ENCODE assay signal across 9 cellular contexts in the genomic region with DNA sequence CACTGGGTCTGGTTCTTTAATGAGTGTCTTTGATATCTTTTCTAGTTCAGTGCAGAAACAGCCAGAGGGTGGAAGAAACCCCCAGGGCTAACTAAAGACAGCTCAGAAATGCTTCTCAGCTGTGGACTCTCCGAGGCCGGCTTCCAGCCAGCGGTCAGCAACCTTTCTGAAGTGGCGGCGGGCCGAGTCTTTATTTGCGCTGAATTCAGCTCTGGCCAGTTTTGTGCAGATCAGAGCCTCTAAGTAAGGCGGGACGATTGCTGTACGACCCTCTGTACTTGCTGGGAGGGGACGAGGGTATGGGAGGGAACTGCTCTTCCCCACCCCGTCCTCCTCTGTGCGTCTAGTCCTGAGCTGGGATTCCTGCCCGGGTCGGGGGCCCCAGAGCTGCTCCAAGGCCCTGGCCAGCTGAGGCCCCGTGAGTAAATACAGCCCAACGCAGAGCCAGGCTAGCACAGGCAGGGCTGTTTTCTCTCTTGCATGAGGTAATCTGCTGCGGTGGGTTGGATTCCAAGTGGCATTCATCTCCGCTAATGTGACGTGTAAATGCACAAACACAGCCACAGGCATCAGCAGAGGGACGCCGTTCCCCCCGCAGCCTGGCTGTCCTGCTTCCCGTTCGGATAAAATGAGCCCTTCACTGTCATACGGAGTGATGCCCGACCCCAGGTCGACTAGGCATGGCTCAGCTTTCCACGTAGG.
A peak's percentile ranks its signal among the peaks of the same experiment; 100 is the strongest.
DNase-seq lines count a peak whose midpoint lies in the region; ATAC-seq and TF ChIP-seq lines count a peak whose summit lies in the region.
"Had no signal": no experiment of that assay in that cellular context is flagged by ENCODE, and none has a peak within 500 bp of the region (broad histone marks: within the 10 kb centered on the region; RNA-seq: fewer than 3 reads in every experiment).

No MANE protein-coding gene starts in this region.

- no peaks in the 10 kb centered on the region for H3K27me3 ChIP-seq in fibroblast of lung (ENCODE audit: control insufficient read depth, insufficient read depth, low read length)

- peak overlapping the region in 2 of 4 experiments; percentile 30 to 38 for H3K4me3 ChIP-seq in fibroblast of lung (replicated peaks in 1 of 4; ENCODE audit: control extremely low read depth in 1 of 4, insufficient read depth in 1 of 4, low read depth in 3 of 4, low read length in 4 of 4)
- H3K4me3 ChIP-seq in urinary bladder (ENCODE audit: low read depth, low read length), result no peak overlapping the region

- peak; percentile 17 for DNase-seq in NCI-H748 (lab: John Stamatoyannopoulos, UW; ENCODE audit: unreplicated experiment)
- DNase-seq in NCI-H748 treated with DMSO at 0.1 percent for 48 hours (lab: John Stamatoyannopoulos, UW), result no peak
- DNase-seq in fibroblast of lung (ENCODE audit: low read depth in 2 of 2), result peak; percentile 91 to 93
- peak; percentile 38 for DNase-seq in nephron progenitor cell
- no peak for DNase-seq in HUDEP-2 (lab: John Stamatoyannopoulos, UW; ENCODE audit: unreplicated experiment in 76 of 76)
- no peak for DNase-seq in NOMO-1 treated with dmso at 0.1 percent for 144 hours (lab: John Stamatoyannopoulos, UW; ENCODE audit: unreplicated experiment)
- DNase-seq: Kasumi-1 had no signal

- H3K9me3 Mint-ChIP-seq in nephron progenitor cell, result no peaks in the 10 kb centered on the region

- no peaks in the 10 kb centered on the region for H3K36me3 ChIP-seq in fibroblast of lung (ENCODE audit: control insufficient read depth, insufficient read depth, low read length)
- no peaks in the 10 kb centered on the region for H3K36me3 ChIP-seq in urinary bladder (ENCODE audit: insufficient read depth)

- no peak for ATAC-seq in GM18520 (IDR thresholded peaks at IDR 0.05; ENCODE audit: unreplicated experiment)

- no peaks in the 10 kb centered on the region for H3K79me2 ChIP-seq in fibroblast of lung (ENCODE audit: control insufficient read depth, insufficient read depth, low read length)

- peak overlapping the region; percentile 44 for H2AFZ ChIP-seq in fibroblast of lung (ENCODE audit: low read length)

- H3K27ac Mint-ChIP-seq in nephron progenitor cell, result peak overlapping the region; percentile 92

- no peaks in the 10 kb centered on the region for H4K20me1 ChIP-seq in fibroblast of lung (ENCODE audit: control insufficient read depth, extremely low read depth, insufficient read depth, low read length)

- no peaks in the 10 kb centered on the region for H3K36me3 Mint-ChIP-seq in nephron progenitor cell (ENCODE audit: low read depth)

- H3K9me3 ChIP-seq in fibroblast of lung (ENCODE audit: control insufficient read depth, insufficient read depth, low read depth, low read length), result no peaks in the 10 kb centered on the region

- H3K27me3 Mint-ChIP-seq in nephron progenitor cell (ENCODE audit: low read depth, poor library complexity), result peaks cover 1% of the 10 kb centered on the region

- H3K4me1 Mint-ChIP-seq in nephron progenitor cell, result peaks cover 60% of the 10 kb centered on the region

- H3K4me3 Mint-ChIP-seq in nephron progenitor cell, result peak overlapping the region; percentile 33

- no peak overlapping the region for H3K9ac ChIP-seq in fibroblast of lung (ENCODE audit: insufficient read depth, low read length)

- H3K4me1 ChIP-seq in fibroblast of lung (ENCODE audit: control insufficient read depth, extremely low read depth, insufficient read depth, low read length), result peaks cover 2% of the 10 kb centered on the region
- no peaks in the 10 kb centered on the region for H3K4me1 ChIP-seq in urinary bladder (ENCODE audit: insufficient read depth)

- H3K27ac ChIP-seq in fibroblast of lung (ENCODE audit: insufficient read depth, low read length) (peak overlapping the region; percentile 57), urinary bladder (ENCODE audit: low read depth) (peak overlapping the region; percentile 61)

- TF ChIP-seq CTCF in fibroblast of lung (conservative IDR thresholded peaks at IDR 0.05 in 1 of 2, IDR thresholded peaks at IDR 0.05 in 1 of 2; ENCODE audit: low read depth in 1 of 2, low read length in 2 of 2) (peak in 1 of 2 donors; percentile 5), nephron progenitor cell (IDR thresholded peaks at IDR 0.05) (no peak)

- 22% methylated on average over 29 of the region's 29 CpGs for WGBS in urinary bladder

- H3K4me2 ChIP-seq in fibroblast of lung (ENCODE audit: extremely low read depth, insufficient read depth, low read length), result peak overlapping the region; percentile 88

Comparison
In these comparisons a context has a peak if more than half of its experiments do, and no peak if none do; other contexts are left out.
1. DNase-seq: peak in NCI-H748 (single experiment), fibroblast of lung (2 of 2) and nephron progenitor cell (single experiment); none in NCI-H748 treated with DMSO at 0.1 percent for 48 hours (single experiment), HUDEP-2 (0 of 76) and NOMO-1 treated with dmso at 0.1 percent for 144 hours (single experiment).